Comparison of ENCODE assay signal across 8 cellular contexts in genomic region chr18:51030537-51031258, GRCh38. TPM values are rescaled to one million over a fixed set of nuclear protein-coding genes. Genes with fewer than 3 reads are reported as not detected.
DNase-seq lines count a peak whose midpoint lies in the region; ATAC-seq and TF ChIP-seq lines count a peak whose summit lies in the region.

No MANE protein-coding gene starts in this region.

- H3K4me3 ChIP-seq in AG04450 (ENCODE audit: low read depth, low read length) (peak overlapping the region; percentile 78), mucosa of stomach (ENCODE audit: low read length) (peak overlapping the region; percentile 29)

- TF ChIP-seq POLR2A in erythroblast (IDR thresholded peaks at IDR 0.05; ENCODE audit: low read length) = no peak

- peak overlapping the region; percentile 97 for H3K9ac ChIP-seq in mucosa of stomach (ENCODE audit: low read length)

- DNase-seq in AG04450 (ENCODE audit: low read depth, low spot score) = no peak
- DNase-seq in NCI-H526 treated with DMSO at 0.1 percent for 48 hours (lab: John Stamatoyannopoulos, UW) = peak; percentile 31
- DNase-seq in activated T-cell treated with anti-CD3 and anti-CD28 coated beads for 4 hours = peak; percentile 54
- peak; percentile 82 to 90 for DNase-seq in erythroblast (lab: John Stamatoyannopoulos, UW)
- peak; percentile 70 for DNase-seq in stimulated activated CD8-positive, alpha-beta memory T cell treated with anti-CD3 and anti-CD28 coated beads, Interleukin-4, amount 100 ng/mL, for 48 hours

- CTCF ChIA-PET in AG04450 (lab: Charles Lee) = interaction anchor here (0.6 to 1.6 kb wide), 4 partner anchors 21 to 637 kb away, joined by 3 to 8 read pairs (median 4); partner anchors contain the start of gene MRO

- no peaks in the 10 kb centered on the region; the same call in 1 of the 2 replicates for H3K9me3 ChIP-seq in AG04450 (ENCODE audit: control insufficient read depth, insufficient read depth, low read length)
- H3K9me3 ChIP-seq in mucosa of stomach (ENCODE audit: control insufficient read depth, low read length) = no peaks in the 10 kb centered on the region

- peaks cover 24% of the 10 kb centered on the region for H3K4me1 ChIP-seq in mucosa of stomach (ENCODE audit: control insufficient read depth, insufficient read depth, low read length)

- no peaks in the 10 kb centered on the region for H3K36me3 ChIP-seq in mucosa of stomach (ENCODE audit: control insufficient read depth, insufficient read depth, low read length)

- ATAC-seq in GM18520 (IDR thresholded peaks at IDR 0.05; ENCODE audit: unreplicated experiment) (peak; percentile 36), HG03097 (IDR thresholded peaks at IDR 0.05; ENCODE audit: low FRiP score, unreplicated experiment) (peak; percentile 56)

- TF ChIP-seq CTCF in AG04450 (IDR thresholded peaks at IDR 0.05; ENCODE audit: low read depth, low read length) = no peak

- POLR2A ChIA-PET in AG04450 (lab: Yijun Ruan, JAX) = interaction anchor here (0.6 to 2.6 kb wide), 11 partner anchors 9 to 184 kb away, joined by 3 to 13 read pairs (median 3); partner anchors contain the start of genes ELAC1, ME2 and MEX3C

- peak overlapping the region; percentile 75 for H3K27ac ChIP-seq in AG04450 (ENCODE audit: low read depth, low read length)

- H3K27me3 ChIP-seq in AG04450 (ENCODE audit: control insufficient read depth, insufficient read depth, low read length) (no peaks in the 10 kb centered on the region), mucosa of stomach (ENCODE audit: control insufficient read depth, insufficient read depth, low read length) (no peaks in the 10 kb centered on the region)

RNA-seq across cellular contexts. Expression of gene SMAD4, which starts 0.7 kb away (rescaled TPM):
- 92.1 and 139 TPM in 2 replicates for polyA plus RNA-seq in AG04450 (2011; rRNA removed)
- polyA minus RNA-seq in AG04450 (2011; rRNA and poly(A)+ RNA removed) = 81.8 and 105 TPM in 2 replicates
